In genomic region chr17:68441064-68441770, GRCh38 we compare ENCODE assay signal across 10 cellular contexts. TPM values are rescaled to one million over a fixed set of nuclear protein-coding genes. Genes with fewer than 3 reads are reported as not detected.
A peak's percentile ranks its signal among the peaks of the same experiment; 100 is the strongest.
DNase-seq lines count a peak whose midpoint lies in the region; ATAC-seq and TF ChIP-seq lines count a peak whose summit lies in the region.
"Had no signal": no experiment of that assay in that cellular context is flagged by ENCODE, and none has a peak within 500 bp of the region (broad histone marks: within the 10 kb centered on the region; RNA-seq: fewer than 3 reads in every experiment).

No MANE protein-coding gene starts in this region.

- H2AFZ ChIP-seq in osteoblast (ENCODE audit: low read length), result no peak overlapping the region

- no peaks in the 10 kb centered on the region for H4K20me1 ChIP-seq in osteoblast (ENCODE audit: insufficient read depth, low read length)

- H3K9me3 ChIP-seq in breast epithelium, result no peaks in the 10 kb centered on the region
- H3K9me3 ChIP-seq in lower lobe of right lung, result no peaks in the 10 kb centered on the region
- no peaks in the 10 kb centered on the region for H3K9me3 ChIP-seq in upper lobe of right lung
- no peaks in the 10 kb centered on the region for H3K9me3 ChIP-seq in transverse colon
- H3K9me3 ChIP-seq in osteoblast (ENCODE audit: low read depth, low read length), result no peaks in the 10 kb centered on the region

- H3K27ac Mint-ChIP-seq in MCF 10A (ENCODE audit: low read depth, unreplicated experiment) (no peak overlapping the region), brain (peak overlapping the region in 3 of 5 experiments; percentile 19 to 76 (median 64))

- H3K79me2 ChIP-seq in osteoblast (ENCODE audit: insufficient read depth, low read length), result peaks cover 2% of the 10 kb centered on the region

- no peak overlapping the region for H3K4me2 ChIP-seq in osteoblast (ENCODE audit: insufficient read depth, low read length)

- H3K27me3 ChIP-seq in breast epithelium (no peaks in the 10 kb centered on the region), lower lobe of right lung (ENCODE audit: low read depth) (no peaks in the 10 kb centered on the region), upper lobe of right lung (no peaks in the 10 kb centered on the region), transverse colon (no peaks in the 10 kb centered on the region), osteoblast (ENCODE audit: insufficient read depth, low read length) (no peaks in the 10 kb centered on the region)

- POLR2A ChIA-PET in MCF 10A (lab: Yijun Ruan, JAX), result interaction anchor here (0.6 to 2.0 kb wide), 3 partner anchors 15 to 1985 kb away, joined by 3 to 10 read pairs (median 3); partner anchors contain the start of gene AMZ2

- in situ Hi-C loops in transverse colon (cut with MboI; ENCODE audit: low pct_ligation_motif_present in 1 of 4, low pct_unique_long_range_greater_than_20kb in 1 of 4, low sequenced_read_pairs in 3 of 4), result no loop called here

- H3K36me3 ChIP-seq in breast epithelium (no peaks in the 10 kb centered on the region), lower lobe of right lung (peaks cover 38% of the 10 kb centered on the region), upper lobe of right lung (peaks cover 37% of the 10 kb centered on the region), transverse colon (peaks cover 0 to 9% (median 4%) of the 10 kb centered on the region in 4 donors), osteoblast (ENCODE audit: insufficient read depth, low read length) (peaks cover 75% of the 10 kb centered on the region)

- no TSS peak for BruUV-seq in MCF 10A (replicated peaks; lab: Mats Ljungman, UMichigan)

- ATAC-seq in lower lobe of right lung (peak; percentile 25 to 49), upper lobe of right lung (peak; percentile 51), GM18519 (IDR thresholded peaks at IDR 0.05; ENCODE audit: low FRiP score, unreplicated experiment) (no peak)

- TF ChIP-seq POLR2A in breast epithelium (IDR thresholded peaks at IDR 0.05), result no peak
- TF ChIP-seq POLR2A in transverse colon (IDR thresholded peaks at IDR 0.05), result no peak

- no peaks in the 10 kb centered on the region for H3K9me3 Mint-ChIP-seq in MCF 10A (ENCODE audit: unreplicated experiment)
- H3K9me3 Mint-ChIP-seq in brain, result no peaks in the 10 kb centered on the region

- DNase-seq in breast epithelium (ENCODE audit: low spot score in 2 of 2) (no peak), MCF 10A (ENCODE audit: unreplicated experiment) (no peak), lower lobe of right lung (no peak), upper lobe of right lung (no peak), transverse colon (no peak), osteoblast (ENCODE audit: insufficient read length, low spot score, missing footprints) (no peak)
- DNase-seq: NCI-H1092, retina had no signal

- peaks cover 14% of the 10 kb centered on the region for H3K36me3 Mint-ChIP-seq in MCF 10A (ENCODE audit: insufficient read depth, unreplicated experiment)
- peaks cover 19% of the 10 kb centered on the region for H3K36me3 Mint-ChIP-seq in brain

- H3K4me1 ChIP-seq in breast epithelium, result peaks cover under 1 to 5% of the 10 kb centered on the region in 2 donors
- peaks cover 57% of the 10 kb centered on the region for H3K4me1 ChIP-seq in lower lobe of right lung
- H3K4me1 ChIP-seq in upper lobe of right lung, result peaks cover 33% of the 10 kb centered on the region
- H3K4me1 ChIP-seq in transverse colon, result peaks cover 0 to 40% (median 22%) of the 10 kb centered on the region in 4 donors
- H3K4me1 ChIP-seq in osteoblast (ENCODE audit: insufficient read depth, low read length), result peaks cover 12% of the 10 kb centered on the region

- H3K27ac ChIP-seq in breast epithelium (peak overlapping the region; percentile 20 to 57), lower lobe of right lung (peak overlapping the region; percentile 66), upper lobe of right lung (peak overlapping the region; percentile 49), transverse colon (no peak overlapping the region), osteoblast (ENCODE audit: low read depth, low read length) (no peak overlapping the region)

- peaks cover 2% of the 10 kb centered on the region for H3K4me1 Mint-ChIP-seq in MCF 10A (ENCODE audit: insufficient read depth, unreplicated experiment)
- H3K4me1 Mint-ChIP-seq in brain, result peaks cover 16% of the 10 kb centered on the region

- TF ChIP-seq CTCF in breast epithelium (IDR thresholded peaks at IDR 0.05), result no peak
- TF ChIP-seq CTCF in MCF 10A (IDR thresholded peaks at IDR 0.05; ENCODE audit: unreplicated experiment), result no peak
- no peak for TF ChIP-seq CTCF in brain (conservative IDR thresholded peaks at IDR 0.05)
- TF ChIP-seq CTCF in lower lobe of right lung (IDR thresholded peaks at IDR 0.05), result no peak
- no peak for TF ChIP-seq CTCF in upper lobe of right lung (IDR thresholded peaks at IDR 0.05)
- no peak for TF ChIP-seq CTCF in transverse colon (IDR thresholded peaks at IDR 0.05)
- no peak for TF ChIP-seq CTCF in osteoblast (IDR thresholded peaks at IDR 0.05; ENCODE audit: extremely low read depth, low read depth, low read length)

- CTCF ChIA-PET in MCF 10A (lab: Yijun Ruan, JAX), result no interaction called here

- H3K27me3 Mint-ChIP-seq in MCF 10A (ENCODE audit: insufficient read depth, unreplicated experiment) (no peaks in the 10 kb centered on the region), brain (no peaks in the 10 kb centered on the region)

- intact Hi-C loops in breast epithelium (cut with DNase I; ENCODE audit: low total_unique reads) (no loop called here), MCF 10A (cut with micrococcal nuclease) (no loop called here), lower lobe of right lung (cut with DNase I) (no loop called here), upper lobe of right lung (cut with DNase I) (no loop called here), transverse colon (cut with DNase I; ENCODE audit: low total_unique reads) (no loop called here)

- no peak for TF ChIP-seq EP300 in transverse colon (IDR thresholded peaks at IDR 0.05; ENCODE audit: low read depth)

- no peak overlapping the region for H3K4me3 ChIP-seq in breast epithelium
- H3K4me3 ChIP-seq in lower lobe of right lung, result no peak overlapping the region
- no peak overlapping the region for H3K4me3 ChIP-seq in upper lobe of right lung
- H3K4me3 ChIP-seq in transverse colon, result no peak overlapping the region
- H3K4me3 ChIP-seq in osteoblast (ENCODE audit: insufficient read depth, low read length), result no peak overlapping the region

- H3K4me3 Mint-ChIP-seq in MCF 10A (ENCODE audit: unreplicated experiment) (no peak overlapping the region), brain (no peak overlapping the region)

- 50 to 76% methylated on average over 5 to 14 of the region's 14 CpGs for WGBS in transverse colon (ENCODE audit: low coverage in 1 of 2), 2 donors

RNA-seq across cellular contexts. Expression of gene WIPI1, which starts 16.1 kb away (rescaled TPM):
- 10 to 100 TPM; 65.1 to 83.6 (median 70.9) TPM for total RNA-seq in breast epithelium
- total RNA-seq in MCF 10A (2022), result 38.4 and 75.6 TPM in 2 replicates
- polyA plus RNA-seq in brain (ENCODE audit: insufficient read depth, low read depth, low replicate concordance), result 6.4 TPM
- total RNA-seq in lower lobe of right lung, result 37.5 TPM
- total RNA-seq in upper lobe of right lung, result 38.1 TPM
- total RNA-seq in transverse colon, result 100 to 1,000 TPM in 2 of 4 donors, 10 to 100 TPM in 2; 62.6 to 313 (median 97.1) TPM
- total RNA-seq in osteoblast, result 190 and 220 TPM in 2 replicates

Comparison
In these comparisons a context has a peak if more than half of its experiments do, and no peak if none do; other contexts are left out.
1. H3K27ac ChIP-seq: peak in breast epithelium (2 of 2), lower lobe of right lung (single experiment) and upper lobe of right lung (single experiment); none in transverse colon (0 of 4) and osteoblast (single experiment).